17 cellular contexts compared by ENCODE assay signal in genomic region chr17:18005496-18005895, GRCh38. TPM values are rescaled to one million over a fixed set of nuclear protein-coding genes. Genes with fewer than 3 reads are reported as not detected.
"Had no signal": no experiment of that assay in that cellular context is flagged by ENCODE, and none has a peak within 500 bp of the region (broad histone marks: within the 10 kb centered on the region; RNA-seq: fewer than 3 reads in every experiment).

No MANE protein-coding gene starts in this region.

- H3K9me3 ChIP-seq: ascending aorta, gastroesophageal sphincter, left lung, stomach, testis had no signal

- H3K4me3 Mint-ChIP-seq: activated CD8-positive, alpha-beta T cell treated with anti-CD3 and anti-CD28 coated beads for 36 hours; activated T-helper 1 cell treated with anti-CD3 and anti-CD28 coated beads, Interleukin-12 subunit alpha, Interleukin-12 subunit beta, Interleukin-2, Interleukin-4 antibody, amounts not matched to agents 30 ng/mL and 10 ng/mL and 1 ng/mL, durations not matched to agents 14 hours and 24 hours and 36 hours; natural killer cell; T-helper 1 cell treated with Interleukin-12 subunit alpha and Interleukin-12 subunit beta and Interleukin-4 antibody, amounts not matched to agents 30 μg/mL and 1 μg/mL, for 36 hours had no signal

- H3K4me3 ChIP-seq: ascending aorta, gastroesophageal sphincter, left lung, smooth muscle cell, stomach, testis had no signal

- H3K36me3 Mint-ChIP-seq: natural killer cell had no signal

- H3K27me3 Mint-ChIP-seq: activated CD8-positive, alpha-beta T cell treated with anti-CD3 and anti-CD28 coated beads for 36 hours had no signal

- H3K4me1 ChIP-seq: ascending aorta, gastroesophageal sphincter, left lung, stomach, testis had no signal

- DNase-seq: activated CD4-positive, alpha-beta T cell treated with anti-CD3 and anti-CD28 coated beads for 4 hours; activated CD8-positive, alpha-beta memory T cell treated with anti-CD3 and anti-CD28 coated beads, Interleukin-2, amount 50 U/mL, for 48 hours; activated CD8-positive, alpha-beta T cell treated with anti-CD3 and anti-CD28 coated beads for 36 hours; activated naive CD4-positive, alpha-beta T cell; dermis blood vessel endothelial cell; left lung; natural killer cell; nucleus accumbens; stomach; testis; WERI-Rb-1 had no signal

- H3K27ac ChIP-seq: ascending aorta, gastroesophageal sphincter, left lung, stomach, testis, WERI-Rb-1 had no signal

- H3K9me3 Mint-ChIP-seq: activated CD8-positive, alpha-beta T cell treated with anti-CD3 and anti-CD28 coated beads for 36 hours; activated T-helper 1 cell treated with anti-CD3 and anti-CD28 coated beads, Interleukin-12 subunit alpha, Interleukin-12 subunit beta, Interleukin-2, Interleukin-4 antibody, amounts not matched to agents 30 ng/mL and 10 ng/mL and 1 ng/mL, durations not matched to agents 14 hours and 24 hours and 36 hours; natural killer cell; T-helper 1 cell treated with Interleukin-12 subunit alpha and Interleukin-12 subunit beta and Interleukin-4 antibody, amounts not matched to agents 30 μg/mL and 1 μg/mL, for 36 hours had no signal

- H3K27ac Mint-ChIP-seq: activated CD8-positive, alpha-beta T cell treated with anti-CD3 and anti-CD28 coated beads for 36 hours; activated T-helper 1 cell treated with anti-CD3 and anti-CD28 coated beads, Interleukin-12 subunit alpha, Interleukin-12 subunit beta, Interleukin-2, Interleukin-4 antibody, amounts not matched to agents 30 ng/mL and 10 ng/mL and 1 ng/mL, durations not matched to agents 14 hours and 24 hours and 36 hours; natural killer cell; progenitor cell of endocrine pancreas; T-helper 1 cell treated with Interleukin-12 subunit alpha and Interleukin-12 subunit beta and Interleukin-4 antibody, amounts not matched to agents 30 μg/mL and 1 μg/mL, for 36 hours had no signal

- ATAC-seq: activated CD8-positive, alpha-beta T cell treated with anti-CD3 and anti-CD28 coated beads for 36 hours; gastroesophageal sphincter; left lung; natural killer cell had no signal

- H3K36me3 ChIP-seq: WERI-Rb-1 had no signal

- H3K27me3 ChIP-seq: ascending aorta, gastroesophageal sphincter, left lung, stomach, testis had no signal

RNA-seq across cellular contexts. Expression of gene DRC3, which starts 32.8 kb away (rescaled TPM):
- total RNA-seq: activated T-helper 1 cell treated with anti-CD3 and anti-CD28 coated beads, Interleukin-12 subunit alpha, Interleukin-12 subunit beta, Interleukin-2, Interleukin-4 antibody, amounts not matched to agents 30 ng/mL and 10 ng/mL and 1 ng/mL, durations not matched to agents 14 hours and 24 hours and 36 hours had no signal
